19 cellular contexts compared by ENCODE assay signal in genomic region chr11:7563269-7563668, GRCh38.
"Had no signal": no experiment of that assay in that cellular context is flagged by ENCODE, and none has a peak within 500 bp of the region (broad histone marks: within the 10 kb centered on the region; RNA-seq: fewer than 3 reads in every experiment).

No MANE protein-coding gene starts in this region.

- H3K4me3 Mint-ChIP-seq: activated B cell treated with CpG ODN at 0.5 μM for 24 hours; activated CD8-positive, alpha-beta T cell treated with anti-CD3 and anti-CD28 coated beads for 36 hours; activated naive CD4-positive, alpha-beta T cell treated with anti-CD3 and anti-CD28 coated beads, Interleukin-2, amount 50 U/mL, for 24 hours; activated T-cell treated with anti-CD3 and anti-CD28 coated beads, Interleukin-2, amount 50 U/mL, for 4 hours; naive thymus-derived CD8-positive, alpha-beta T cell had no signal

- H3K27ac Mint-ChIP-seq: activated B cell treated with CpG ODN at 0.5 μM for 24 hours; activated CD8-positive, alpha-beta T cell treated with anti-CD3 and anti-CD28 coated beads for 36 hours; activated naive CD4-positive, alpha-beta T cell treated with anti-CD3 and anti-CD28 coated beads, Interleukin-2, amount 50 U/mL, for 24 hours; naive thymus-derived CD8-positive, alpha-beta T cell had no signal

- H3K27me3 Mint-ChIP-seq: activated B cell treated with CpG ODN at 0.5 μM for 24 hours; activated naive CD4-positive, alpha-beta T cell treated with anti-CD3 and anti-CD28 coated beads, Interleukin-2, amount 50 U/mL, for 24 hours had no signal

- H3K4me3 ChIP-seq: colonic mucosa, left ventricle myocardium inferior, right atrium auricular region, transverse colon had no signal

- FAIRE-seq: endometrium, small intestine, TTC549 had no signal

- H3K36me3 ChIP-seq: colonic mucosa, right atrium auricular region, transverse colon had no signal

- DNase-seq: activated B cell treated with CpG ODN at 0.5 μM for 24 hours; activated CD4-positive, alpha-beta T cell treated with anti-CD3 and anti-CD28 coated beads for 48 hours; activated CD8-positive, alpha-beta T cell treated with anti-CD3 and anti-CD28 coated beads for 36 hours; activated effector memory CD4-positive, alpha-beta T cell treated with Interleukin-2 at 50 U/mL for 16 hours; activated T-cell treated with anti-CD3 and anti-CD28 coated beads, Interleukin-2, amount 50 U/mL, for 4 hours; caudate nucleus; colonic mucosa; glutamatergic neuron; left ventricle myocardium inferior; naive thymus-derived CD8-positive, alpha-beta T cell; small intestine; stimulated activated CD4-positive, alpha-beta T cell treated with anti-CD3 and anti-CD28 coated beads, Interleukin-4, amount 100 ng/mL, for 4 hours; stimulated activated CD8-positive, alpha-beta memory T cell treated with anti-CD3 and anti-CD28 coated beads, Interleukin-4, amount 100 ng/mL, for 48 hours; stimulated activated naive CD4-positive, alpha-beta T cell treated with Interleukin-2 at 50 U/mL for 16 hours; transverse colon had no signal

- ATAC-seq: activated CD8-positive, alpha-beta T cell treated with anti-CD3 and anti-CD28 coated beads for 36 hours; activated T-cell treated with anti-CD3 and anti-CD28 coated beads, Interleukin-2, amount 50 U/mL, for 4 hours; naive thymus-derived CD8-positive, alpha-beta T cell had no signal

- H3K27me3 ChIP-seq: colonic mucosa, right atrium auricular region, transverse colon had no signal

- H3K4me1 ChIP-seq: colonic mucosa, right atrium auricular region had no signal

- H3K9me3 ChIP-seq: colonic mucosa, right atrium auricular region, transverse colon had no signal

- H3K9me3 Mint-ChIP-seq: activated CD8-positive, alpha-beta T cell treated with anti-CD3 and anti-CD28 coated beads for 36 hours; activated naive CD4-positive, alpha-beta T cell treated with anti-CD3 and anti-CD28 coated beads, Interleukin-2, amount 50 U/mL, for 24 hours had no signal

- H3K27ac ChIP-seq: colonic mucosa, left ventricle myocardium inferior, right atrium auricular region, transverse colon had no signal
